ENCODE assay signal across 1 cellular context in genomic region chr17:49595328-49595727, GRCh38.
TF ChIP-seq lines count a peak whose summit lies in the region.

No MANE protein-coding gene starts in this region.

TF ChIP-seq in K562, 482 proteins besides CTCF, POLR2A, EP300 and RAD21 (continued from another document):
- TF ChIP-seq, protein P1, sequence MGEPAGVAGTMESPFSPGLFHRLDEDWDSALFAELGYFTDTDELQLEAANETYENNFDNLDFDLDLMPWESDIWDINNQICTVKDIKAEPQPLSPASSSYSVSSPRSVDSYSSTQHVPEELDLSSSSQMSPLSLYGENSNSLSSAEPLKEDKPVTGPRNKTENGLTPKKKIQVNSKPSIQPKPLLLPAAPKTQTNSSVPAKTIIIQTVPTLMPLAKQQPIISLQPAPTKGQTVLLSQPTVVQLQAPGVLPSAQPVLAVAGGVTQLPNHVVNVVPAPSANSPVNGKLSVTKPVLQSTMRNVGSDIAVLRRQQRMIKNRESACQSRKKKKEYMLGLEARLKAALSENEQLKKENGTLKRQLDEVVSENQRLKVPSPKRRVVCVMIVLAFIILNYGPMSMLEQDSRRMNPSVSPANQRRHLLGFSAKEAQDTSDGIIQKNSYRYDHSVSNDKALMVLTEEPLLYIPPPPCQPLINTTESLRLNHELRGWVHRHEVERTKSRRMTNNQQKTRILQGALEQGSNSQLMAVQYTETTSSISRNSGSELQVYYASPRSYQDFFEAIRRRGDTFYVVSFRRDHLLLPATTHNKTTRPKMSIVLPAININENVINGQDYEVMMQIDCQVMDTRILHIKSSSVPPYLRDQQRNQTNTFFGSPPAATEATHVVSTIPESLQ (CRISPR knock-in tag; IDR thresholded peaks at IDR 0.05) = no peak
- TF ChIP-seq SRSF3 (IDR thresholded peaks at IDR 0.05; ENCODE audit: insufficient read depth, low read length) (no peak), ZFP91 (CRISPR knock-in tag; IDR thresholded peaks at IDR 0.05) (no peak), CCNT2 (IDR thresholded peaks at IDR 0.05; ENCODE audit: borderline replicate concordance, extremely low read depth, insufficient read length, low read depth, low read length) (no peak), KDM2B (CRISPR knock-in tag; IDR thresholded peaks at IDR 0.05) (no peak), ZNF551 (CRISPR knock-in tag; IDR thresholded peaks at IDR 0.05) (no peak), POLR2AphosphoS5 (IDR thresholded peaks at IDR 0.05; ENCODE audit: control insufficient read depth, insufficient read depth, low read depth, low read length) (no peak), ZNF175 (CRISPR knock-in tag; IDR thresholded peaks at IDR 0.05; ENCODE audit: low read depth) (no peak), RHOXF2B (CRISPR knock-in tag; conservative IDR thresholded peaks at IDR 0.05) (no peak), TCF3 (CRISPR knock-in tag; IDR thresholded peaks at IDR 0.05) (no peak)
- TF ChIP-seq, protein P2, sequence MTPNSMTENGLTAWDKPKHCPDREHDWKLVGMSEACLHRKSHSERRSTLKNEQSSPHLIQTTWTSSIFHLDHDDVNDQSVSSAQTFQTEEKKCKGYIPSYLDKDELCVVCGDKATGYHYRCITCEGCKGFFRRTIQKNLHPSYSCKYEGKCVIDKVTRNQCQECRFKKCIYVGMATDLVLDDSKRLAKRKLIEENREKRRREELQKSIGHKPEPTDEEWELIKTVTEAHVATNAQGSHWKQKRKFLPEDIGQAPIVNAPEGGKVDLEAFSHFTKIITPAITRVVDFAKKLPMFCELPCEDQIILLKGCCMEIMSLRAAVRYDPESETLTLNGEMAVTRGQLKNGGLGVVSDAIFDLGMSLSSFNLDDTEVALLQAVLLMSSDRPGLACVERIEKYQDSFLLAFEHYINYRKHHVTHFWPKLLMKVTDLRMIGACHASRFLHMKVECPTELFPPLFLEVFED (CRISPR knock-in tag; conservative IDR thresholded peaks at IDR 0.05) = no peak
